Comparison of ENCODE assay signal across 15 cellular contexts in the genomic region with DNA sequence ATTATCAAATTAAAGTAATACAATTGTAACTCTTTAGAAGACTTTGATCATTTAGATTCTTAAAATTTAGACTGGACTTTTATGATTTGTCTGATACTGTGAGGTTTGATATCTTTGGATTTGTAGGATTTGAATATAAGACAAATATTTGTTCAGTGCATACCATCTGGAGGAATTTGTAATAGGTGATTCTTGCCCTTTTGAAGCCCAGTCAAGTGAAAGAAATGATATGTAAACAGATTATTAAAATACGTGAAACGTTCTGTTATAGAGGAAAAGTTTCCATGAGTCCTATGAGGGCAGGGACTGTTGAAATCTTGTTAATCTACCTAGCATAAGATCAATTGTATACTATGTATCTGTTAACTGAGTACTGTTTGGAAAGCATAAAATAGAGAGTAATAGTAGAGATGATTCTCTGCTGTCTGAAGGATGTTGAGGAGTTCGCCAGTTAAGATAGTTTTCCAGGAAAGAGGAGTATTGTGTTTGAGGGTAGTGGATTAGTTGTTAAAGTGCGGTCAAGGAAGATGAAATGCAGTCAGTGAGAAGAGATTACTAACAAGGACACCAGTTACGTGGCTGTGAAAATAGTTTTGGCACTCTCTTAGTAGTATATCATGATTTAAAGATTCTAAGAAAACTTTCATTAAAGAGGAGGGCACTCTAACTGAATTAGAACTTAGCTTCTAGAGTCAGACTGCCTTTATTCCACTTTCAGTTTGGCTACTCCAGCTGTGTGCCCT. TPM values are rescaled to one million over a fixed set of nuclear protein-coding genes. Genes with fewer than 3 reads are reported as not detected.
DNase-seq lines count a peak whose midpoint lies in the region; ATAC-seq and TF ChIP-seq lines count a peak whose summit lies in the region.
"Had no signal": no experiment of that assay in that cellular context is flagged by ENCODE, and none has a peak within 500 bp of the region (broad histone marks: within the 10 kb centered on the region; RNA-seq: fewer than 3 reads in every experiment).

No MANE protein-coding gene starts in this region.

- peak overlapping the region; percentile 10 to 33 for H3K27ac ChIP-seq in breast epithelium
- no peak overlapping the region for H3K27ac ChIP-seq in mammary epithelial cell (ENCODE audit: insufficient read depth, low read depth, low read length)
- H3K27ac ChIP-seq in transverse colon, result peak overlapping the region; percentile 6 to 49 (median 26)
- no peak overlapping the region for H3K27ac ChIP-seq in GM23248
- H3K27ac ChIP-seq in A673 (ENCODE audit: low read depth, low read length, poor library complexity, severe bottlenecking), result no peak overlapping the region
- H3K27ac ChIP-seq: SK-N-MC, thoracic aorta had no signal

- no TSS peak for BruUV-seq in mammary epithelial cell (replicated peaks; lab: Mats Ljungman, UMichigan)
- BruUV-seq in A673 (replicated peaks; lab: Mats Ljungman, UMichigan), result no TSS peak

- H3K36me3 ChIP-seq in breast epithelium, result no peaks in the 10 kb centered on the region
- H3K36me3 ChIP-seq in mammary epithelial cell (ENCODE audit: insufficient read depth, low read length), result peaks cover 26% of the 10 kb centered on the region
- peaks cover 0 to 79% (median 30%) of the 10 kb centered on the region in 4 donors for H3K36me3 ChIP-seq in transverse colon
- H3K36me3 ChIP-seq in GM23248 (ENCODE audit: low read depth), result peaks cover 81% of the 10 kb centered on the region
- peaks cover 4% of the 10 kb centered on the region for H3K36me3 ChIP-seq in A673 (ENCODE audit: insufficient read depth, low read length, poor library complexity, severe bottlenecking)

- H2AFZ ChIP-seq in mammary epithelial cell (ENCODE audit: low read depth, low read length), result no peak overlapping the region
- no peak overlapping the region for H2AFZ ChIP-seq in GM23248

- H4K20me1 ChIP-seq in mammary epithelial cell (ENCODE audit: insufficient read depth, low read length), result no peaks in the 10 kb centered on the region
- no peaks in the 10 kb centered on the region for H4K20me1 ChIP-seq in GM23248 (ENCODE audit: insufficient read depth)

- dilution Hi-C loops in mammary epithelial cell (cut with HindIII; ENCODE audit: low sequenced_read_pairs), result no loop called here

- no peaks in the 10 kb centered on the region for H3K9me3 Mint-ChIP-seq in immature natural killer cell

- WGBS in mammary epithelial cell (ENCODE audit: low coverage, missing lambda C conversion rate), result 71% methylated on average over 5 of the region's 5 CpGs
- WGBS in transverse colon (ENCODE audit: low coverage in 1 of 2), 2 donors, result 48% methylated on average over 5 of the region's 5 CpGs
- 58% methylated on average over 5 of the region's 5 CpGs for WGBS in GM23248 (ENCODE audit: low coverage in 1 of 2, low lambda C conversion rate in 2 of 2, missing lambda C conversion rate in 2 of 2), 2 experiments

- POLR2A ChIA-PET in A673 (lab: Charles Lee; ENCODE audit: low non-redundant PET), result no interaction called here

- no peaks in the 10 kb centered on the region for H3K9me2 ChIP-seq in GM23248 (ENCODE audit: insufficient read depth)

- ATAC-seq in T-helper 17 cell, result no peak

- H3K27me3 Mint-ChIP-seq in T-helper 17 cell (no peaks in the 10 kb centered on the region), immature natural killer cell (ENCODE audit: low read depth in 3 of 3) (peaks cover 0 to 4% (median 3%) of the 10 kb centered on the region in 3 donors)

- H3K36me3 Mint-ChIP-seq in T-helper 17 cell (ENCODE audit: low read depth), result peaks cover 13% of the 10 kb centered on the region
- H3K36me3 Mint-ChIP-seq in immature natural killer cell, result peaks cover 37 to 61% (median 39%) of the 10 kb centered on the region in 3 donors

- no peaks in the 10 kb centered on the region for H3K4me1 ChIP-seq in breast epithelium
- H3K4me1 ChIP-seq in mammary epithelial cell (ENCODE audit: insufficient read depth, low read length), result no peaks in the 10 kb centered on the region
- H3K4me1 ChIP-seq in transverse colon, result peaks cover 0 to 56% (median 24%) of the 10 kb centered on the region in 4 donors
- H3K4me1 ChIP-seq in GM23248 (ENCODE audit: insufficient read depth), result no peaks in the 10 kb centered on the region
- H3K4me1 ChIP-seq in A673 (ENCODE audit: insufficient read depth, low read length, poor library complexity, severe bottlenecking), result no peaks in the 10 kb centered on the region
- H3K4me1 ChIP-seq: BE2C had no signal

- no peaks in the 10 kb centered on the region for H3K27me3 ChIP-seq in breast epithelium
- H3K27me3 ChIP-seq in mammary epithelial cell (ENCODE audit: insufficient read depth, low read length), result no peaks in the 10 kb centered on the region
- no peaks in the 10 kb centered on the region for H3K27me3 ChIP-seq in transverse colon
- no peaks in the 10 kb centered on the region for H3K27me3 ChIP-seq in GM23248 (replicated peaks; ENCODE audit: insufficient read depth)
- H3K27me3 ChIP-seq in A673 (replicated peaks; ENCODE audit: insufficient read depth, low read depth, low read length, poor library complexity), result no peaks in the 10 kb centered on the region
- H3K27me3 ChIP-seq: ascending aorta, BE2C had no signal

- in situ Hi-C loops in mammary epithelial cell (cut with MboI; ENCODE audit: low sequenced_read_pairs in 2 of 2), result loop anchor here in 1 of 2 donors (10.0 to 25.0 kb wide), 2 partner anchors 131 to 274 kb away; no protein-coding TSS in a partner anchor
- in situ Hi-C loops in transverse colon (cut with MboI; ENCODE audit: low pct_ligation_motif_present in 1 of 4, low pct_unique_long_range_greater_than_20kb in 1 of 4, low sequenced_read_pairs in 3 of 4), result loop anchor here in 3 of 4 donors (5.0 to 25.0 kb wide), 6 partner anchors 81 to 574 kb away; partner anchors contain the start of gene SMNDC1 (in 1 of the 3)
- in situ Hi-C loops in GM23248 (cut with MboI), result loop anchor here (25.0 kb wide), 3 partner anchors 274 to 1251 kb away; partner anchors contain the start of gene SMNDC1

- peak overlapping the region; percentile 63 for H3K4me3 Mint-ChIP-seq in T-helper 17 cell
- peak overlapping the region in 1 of 5 donors; percentile 20 for H3K4me3 Mint-ChIP-seq in immature natural killer cell

- H3K4me2 ChIP-seq in mammary epithelial cell (ENCODE audit: insufficient read depth, low read depth, low read length) (no peak overlapping the region), GM23248 (ENCODE audit: unreplicated experiment) (no peak overlapping the region)

- H3K27ac Mint-ChIP-seq in T-helper 17 cell (peak overlapping the region; percentile 91), immature natural killer cell (peak overlapping the region; percentile 2 to 45 (median 27))

- intact Hi-C loops in breast epithelium (cut with DNase I; ENCODE audit: low total_unique reads) (no loop called here), mammary epithelial cell (cut with micrococcal nuclease) (no loop called here), transverse colon (cut with DNase I; ENCODE audit: low total_unique reads) (no loop called here), A673 (cut with micrococcal nuclease; ENCODE audit: unreplicated experiment) (no loop called here)

- no peak for TF ChIP-seq EP300 in transverse colon (IDR thresholded peaks at IDR 0.05; ENCODE audit: low read depth)

- H3K9me3 ChIP-seq in breast epithelium (no peaks in the 10 kb centered on the region), mammary epithelial cell (replicated peaks; ENCODE audit: insufficient read depth, low read length) (no peaks in the 10 kb centered on the region), T-helper 17 cell (ENCODE audit: control insufficient read depth, low read length, poor library complexity, severe bottlenecking) (no peaks in the 10 kb centered on the region), transverse colon (no peaks in the 10 kb centered on the region), GM23248 (ENCODE audit: low read depth) (no peaks in the 10 kb centered on the region), A673 (ENCODE audit: low read depth, low read length, poor library complexity, severe bottlenecking) (no peaks in the 10 kb centered on the region)
- H3K9me3 ChIP-seq: ascending aorta, BE2C, thoracic aorta had no signal

- CTCF ChIA-PET in mammary epithelial cell (lab: Charles Lee; ENCODE audit: low non-redundant PET), result no interaction called here
- CTCF ChIA-PET in A673 (lab: Charles Lee), result interaction anchor here (0.8 kb wide), 1 partner anchor 140 kb away, joined by 3 read pairs; no protein-coding TSS in a partner anchor

- no peak overlapping the region for H3K9ac ChIP-seq in mammary epithelial cell (ENCODE audit: insufficient read depth, low read length)
- H3K9ac ChIP-seq in GM23248, result no peak overlapping the region

- H3K4me1 Mint-ChIP-seq in T-helper 17 cell (peaks cover 41% of the 10 kb centered on the region), immature natural killer cell (peaks cover 33 to 82% of the 10 kb centered on the region in 2 donors)

- no peak for TF ChIP-seq CTCF in breast epithelium (IDR thresholded peaks at IDR 0.05)
- TF ChIP-seq CTCF in mammary epithelial cell (conservative IDR thresholded peaks at IDR 0.05 in 1 of 2, IDR thresholded peaks at IDR 0.05 in 1 of 2; ENCODE audit: extremely low read depth in 1 of 2, insufficient read depth in 1 of 2, low read depth in 1 of 2, low read length in 2 of 2), result no peak
- TF ChIP-seq CTCF in transverse colon (IDR thresholded peaks at IDR 0.05), result no peak
- no peak for TF ChIP-seq CTCF in A673 (conservative IDR thresholded peaks at IDR 0.05; ENCODE audit: low read depth, low read length)

- TF ChIP-seq POLR2A in breast epithelium (IDR thresholded peaks at IDR 0.05) (no peak), transverse colon (IDR thresholded peaks at IDR 0.05) (no peak)

- no peaks in the 10 kb centered on the region for H3F3A ChIP-seq in GM23248 (ENCODE audit: insufficient read depth)

- no peak for DNase-seq in breast epithelium (ENCODE audit: low spot score in 2 of 2)
- DNase-seq in mammary epithelial cell, result no peak
- no peak for DNase-seq in T-helper 17 cell
- no peak for DNase-seq in immature natural killer cell
- DNase-seq in transverse colon, result no peak
- DNase-seq in GM23248, result no peak
- DNase-seq in A673 (ENCODE audit: low spot score), result no peak
- DNase-seq in SIG-M5 (lab: John Stamatoyannopoulos, UW), result no peak
- DNase-seq: activated CD8-positive, alpha-beta memory T cell treated with anti-CD3 and anti-CD28 coated beads, Interleukin-2, amount 50 U/mL, for 48 hours; BE2C; posterior cingulate gyrus; stimulated activated CD4-positive, alpha-beta T cell treated with anti-CD3 and anti-CD28 coated beads, Interleukin-12 subunit alpha, Interleukin-12 subunit beta, amount 100 ng/mL, for 4 hours had no signal

- H3K4me3 ChIP-seq in breast epithelium (no peak overlapping the region), mammary epithelial cell (replicated peaks in 1 of 3; ENCODE audit: insufficient read depth in 1 of 3, low read depth in 2 of 3, low read length in 3 of 3) (no peak overlapping the region), transverse colon (no peak overlapping the region), GM23248 (no peak overlapping the region), A673 (ENCODE audit: low read depth, low read length, poor library complexity, severe bottlenecking) (no peak overlapping the region)
- H3K4me3 ChIP-seq: ascending aorta, SK-N-MC, thoracic aorta had no signal

- no peaks in the 10 kb centered on the region for H3K79me2 ChIP-seq in mammary epithelial cell (ENCODE audit: insufficient read depth, low read length)
- peaks cover 1% of the 10 kb centered on the region; the same call in 1 of the 2 replicates for H3K79me2 ChIP-seq in GM23248 (ENCODE audit: insufficient read depth)

RNA-seq across cellular contexts. Expression of gene PDCD4, which starts 14.4 kb away (rescaled TPM):
- 100 to 1,000 TPM; 101 to 319 (median 161) TPM for total RNA-seq in breast epithelium
- total RNA-seq in mammary epithelial cell, result 100 to 1,000 TPM; 123 to 133 TPM
- polyA plus RNA-seq in mammary epithelial cell, result 47.0 TPM
- 80.5 TPM for polyA minus RNA-seq in mammary epithelial cell
- total RNA-seq in T-helper 17 cell, result 100 to 1,000 TPM; 307 TPM
- 100 to 1,000 TPM; 212 to 318 (median 231) TPM for polyA plus RNA-seq in immature natural killer cell
- 100 to 1,000 TPM in 3 of 4 donors, 10 to 100 TPM in 1; 98.3 to 724 (median 511) TPM for total RNA-seq in transverse colon
- total RNA-seq in GM23248 (2014; rRNA removed; shearing (Covaris generic)), result 49.9 and 52.7 TPM in 2 replicates
- 166 and 175 TPM in 2 replicates for polyA plus RNA-seq in GM23248 (2016; fragmentation: Nextera tagmentation; extraction: Ambion mirVana)
- total RNA-seq in A673 (2021), result 17.3 and 23.7 TPM in 2 replicates

RNA-seq across cellular contexts. Expression of gene BBIP1, which starts 32.9 kb away (rescaled TPM):
- total RNA-seq in breast epithelium (10 to 100 TPM; 20.0 to 35.0 (median 23.6) TPM), mammary epithelial cell (10 to 100 TPM in 1 of 2 donors, 1 to 10 TPM in 1; 9.3 to 25.0 TPM), T-helper 17 cell (10 to 100 TPM; 30.8 to 36.4 TPM), transverse colon (10 to 100 TPM in 3 of 4 donors, 1 to 10 TPM in 1; 9.6 to 44.9 (median 18.1) TPM), A673 (2021) (32.9 and 33.9 TPM in 2 replicates)
- polyA plus RNA-seq in mammary epithelial cell (10.1 TPM), immature natural killer cell (10 to 100 TPM; 17.0 to 26.8 (median 18.3) TPM), GM23248 (2016; fragmentation: Nextera tagmentation; extraction: Ambion mirVana) (43.7 and 44.4 TPM in 2 replicates)
- not detected for polyA minus RNA-seq in mammary epithelial cell
- 17.3 and 29.8 TPM in 2 replicates for total RNA-seq in GM23248 (2014; rRNA removed; shearing (Covaris generic))

RNA-seq across cellular contexts. Expression of gene SHOC2, which starts 33.3 kb away (rescaled TPM):
- 10 to 100 TPM; 60.3 to 69.7 (median 65.9) TPM for total RNA-seq in breast epithelium
- 10 to 100 TPM; 51.1 to 59.0 TPM for total RNA-seq in mammary epithelial cell
- 11.9 TPM for polyA plus RNA-seq in mammary epithelial cell
- polyA minus RNA-seq in mammary epithelial cell, result 27.4 TPM
- 10 to 100 TPM; 68.0 to 71.1 TPM for total RNA-seq in T-helper 17 cell
- polyA plus RNA-seq in immature natural killer cell, result 10 to 100 TPM; 52.6 to 68.8 (median 52.8) TPM
- total RNA-seq in transverse colon, result 100 to 1,000 TPM in 1 of 4 donors, 10 to 100 TPM in 3; 57.3 to 125 (median 73.4) TPM
- total RNA-seq in GM23248 (2014; rRNA removed; shearing (Covaris generic)), result 64.6 and 65.3 TPM in 2 replicates
- polyA plus RNA-seq in GM23248 (2016; fragmentation: Nextera tagmentation; extraction: Ambion mirVana), result 67.7 and 68.0 TPM in 2 replicates
- 37.6 and 40.0 TPM in 2 replicates for total RNA-seq in A673 (2021)

Comparison
In these comparisons a context has a peak if more than half of its experiments do, and no peak if none do; other contexts are left out.
1. H3K27ac ChIP-seq: peak in breast epithelium (2 of 2) and transverse colon (4 of 4); none in mammary epithelial cell (single experiment), GM23248 (single experiment) and A673 (single experiment).